ENCODE assay signal across 11 cellular contexts in genomic region chr10:70440296-70441160, GRCh38. TPM values are rescaled to one million over a fixed set of nuclear protein-coding genes. Genes with fewer than 3 reads are reported as not detected.
A peak's percentile ranks its signal among the peaks of the same experiment; 100 is the strongest.
DNase-seq lines count a peak whose midpoint lies in the region; TF ChIP-seq lines count a peak whose summit lies in the region.
"Had no signal": no experiment of that assay in that cellular context is flagged by ENCODE, and none has a peak within 500 bp of the region (broad histone marks: within the 10 kb centered on the region; RNA-seq: fewer than 3 reads in every experiment).

No MANE protein-coding gene starts in this region.

- H3K27ac ChIP-seq in iPS DF 6.9 (ENCODE audit: low read length) = no peak overlapping the region
- H3K27ac ChIP-seq in smooth muscle cell (ENCODE audit: low read depth) = no peak overlapping the region

- H3K9me3 ChIP-seq in iPS DF 6.9 (ENCODE audit: control insufficient read depth, insufficient read depth, low read length) (no peaks in the 10 kb centered on the region), smooth muscle cell (replicated peaks; ENCODE audit: low read depth) (no peaks in the 10 kb centered on the region)

- no peaks in the 10 kb centered on the region for H3F3A ChIP-seq in smooth muscle cell (ENCODE audit: low read depth)

- no peaks in the 10 kb centered on the region for H4K20me1 ChIP-seq in smooth muscle cell (ENCODE audit: low read depth)

- peaks cover 20% of the 10 kb centered on the region for H3K27me3 Mint-ChIP-seq in activated naive CD4-positive, alpha-beta T cell treated with anti-CD3 and anti-CD28 coated beads, Interleukin-2, amount 50 U/mL, for 24 hours

- peaks cover 6% of the 10 kb centered on the region for H3K4me1 Mint-ChIP-seq in activated naive CD4-positive, alpha-beta T cell treated with anti-CD3 and anti-CD28 coated beads, Interleukin-2, amount 50 U/mL, for 24 hours

- H3K4me1 ChIP-seq in iPS DF 6.9 (ENCODE audit: control insufficient read depth, insufficient read depth, low read length) (peaks cover 7% of the 10 kb centered on the region; the same call in 1 of the 2 replicates), smooth muscle cell (ENCODE audit: low read depth) (peaks cover 14% of the 10 kb centered on the region)

- H3K27me3 ChIP-seq in iPS DF 6.9 (ENCODE audit: control insufficient read depth, insufficient read depth, low read length) = peaks cover 10% of the 10 kb centered on the region
- H3K27me3 ChIP-seq in smooth muscle cell (ENCODE audit: low read depth) = peaks cover 66% of the 10 kb centered on the region

- peak overlapping the region; percentile 81 for H3K4me2 ChIP-seq in smooth muscle cell

- H3K36me3 ChIP-seq in iPS DF 6.9 (ENCODE audit: control insufficient read depth, insufficient read depth, low read length) (0 out of 2 replicates have a peak, but pooled peaks cover 3% of the 10 kb centered on the region), smooth muscle cell (ENCODE audit: low read depth) (no peaks in the 10 kb centered on the region)

- H3K9ac ChIP-seq in smooth muscle cell (ENCODE audit: low read depth) = no peak overlapping the region

- H3K4me3 ChIP-seq in iPS DF 6.9 (ENCODE audit: low read length) (peak overlapping the region; percentile 40; the same call in 1 of the 2 replicates), smooth muscle cell (peak overlapping the region; percentile 33)

- no peak overlapping the region for H2AFZ ChIP-seq in smooth muscle cell (ENCODE audit: low read depth)

- H3K27ac Mint-ChIP-seq in activated naive CD4-positive, alpha-beta T cell treated with anti-CD3 and anti-CD28 coated beads, Interleukin-2, amount 50 U/mL, for 24 hours = peak overlapping the region; percentile 59

- no peaks in the 10 kb centered on the region for H3K36me3 Mint-ChIP-seq in activated naive CD4-positive, alpha-beta T cell treated with anti-CD3 and anti-CD28 coated beads, Interleukin-2, amount 50 U/mL, for 24 hours

- WGBS in iPS DF 6.9 (ENCODE audit: insufficient coverage, insufficient read length) = no CpG with 5 or more reads among the region's 69 CpGs
- WGBS in smooth muscle cell (ENCODE audit: low lambda C conversion rate) = 3% methylated on average over 69 of the region's 69 CpGs

- no peaks in the 10 kb centered on the region for H3K9me3 Mint-ChIP-seq in activated naive CD4-positive, alpha-beta T cell treated with anti-CD3 and anti-CD28 coated beads, Interleukin-2, amount 50 U/mL, for 24 hours

- H3K4me3 Mint-ChIP-seq in activated naive CD4-positive, alpha-beta T cell treated with anti-CD3 and anti-CD28 coated beads, Interleukin-2, amount 50 U/mL, for 24 hours = peak overlapping the region; percentile 85

- no peak for TF ChIP-seq CTCF in smooth muscle cell (IDR thresholded peaks at IDR 0.05; ENCODE audit: borderline replicate concordance, insufficient read depth, poor library complexity, severe bottlenecking)

- DNase-seq in DMS79 treated with DMSO at 0.1 percent for 48 hours (lab: John Stamatoyannopoulos, UW) (peak; percentile 1), DMS79 (lab: John Stamatoyannopoulos, UW) (no peak), iPS DF 6.9 (ENCODE audit: low read depth, low spot score) (no peak), smooth muscle cell (lab: John Stamatoyannopoulos, UW; ENCODE audit: unreplicated experiment) (no peak), germinal center (ENCODE audit: low spot score) (no peak), NCI-H1436 treated with DMSO at 0.1 percent for 48 hours (lab: John Stamatoyannopoulos, UW) (no peak), hypothalamus (lab: John Stamatoyannopoulos, UW) (no peak)
- DNase-seq: foreskin fibroblast had no signal

- H3K79me2 ChIP-seq in smooth muscle cell (ENCODE audit: low read depth) = no peaks in the 10 kb centered on the region

RNA-seq across cellular contexts. Expression of gene NODAL, which starts 1.0 kb away (rescaled TPM):
- total RNA-seq in smooth muscle cell = not detected in 2 replicates
- polyA plus RNA-seq in smooth muscle cell = 0.63 and 0.81 TPM in 2 replicates
- total RNA-seq: A172, NCI-H460 had no signal

RNA-seq across cellular contexts. Expression of gene EIF4EBP2, which starts 36.6 kb away (rescaled TPM):
- 43.9 and 51.4 TPM in 2 replicates for total RNA-seq in smooth muscle cell
- 23.5 and 35.9 TPM in 2 replicates for polyA plus RNA-seq in smooth muscle cell

RNA-seq across cellular contexts. Expression of gene PALD1, which starts 38.0 kb away (rescaled TPM):
- 1.4 and 1.5 TPM in 2 replicates for total RNA-seq in smooth muscle cell
- polyA plus RNA-seq in smooth muscle cell = 0.73 and 2.2 TPM in 2 replicates

RNA-seq across cellular contexts. Expression of gene LRRC20, which starts 58.1 kb away (rescaled TPM):
- total RNA-seq in smooth muscle cell = 2.7 and 14.3 TPM in 2 replicates
- 4.7 and 6.7 TPM in 2 replicates for polyA plus RNA-seq in smooth muscle cell
